In genomic region chr2:48471048-48471474, GRCh38 we compare ENCODE assay signal across 1 cellular context.
A peak's percentile ranks its signal among the peaks of the same experiment; 100 is the strongest.
TF ChIP-seq lines count a peak whose summit lies in the region.

No MANE protein-coding gene starts in this region.

TF ChIP-seq in K562, 482 proteins besides CTCF, POLR2A, EP300 and RAD21:
- TF ChIP-seq ZNF780A (CRISPR knock-in tag; IDR thresholded peaks at IDR 0.05) (no peak), TEAD1 (CRISPR knock-in tag; IDR thresholded peaks at IDR 0.05) (peak; percentile 99 to 100), TEAD4 (IDR thresholded peaks at IDR 0.05; ENCODE audit: low read length) (peak; percentile 95), TEAD4 (CRISPR knock-in tag; IDR thresholded peaks at IDR 0.05; ENCODE audit: borderline replicate concordance) (no peak), THRB (CRISPR knock-in tag; conservative IDR thresholded peaks at IDR 0.05) (no peak), ARID3A (IDR thresholded peaks at IDR 0.05; ENCODE audit: borderline replicate concordance, low read depth, low read length) (0 out of 2 replicates have a peak, but pooled peaks have one; percentile 38), HLTF (IDR thresholded peaks at IDR 0.05) (no peak), ZNF586 (CRISPR knock-in tag; conservative IDR thresholded peaks at IDR 0.05) (no peak), PML (IDR thresholded peaks at IDR 0.05; ENCODE audit: low read length) (no peak), SRSF1 (IDR thresholded peaks at IDR 0.05; ENCODE audit: low read depth, low read length) (no peak), RFX1 (IDR thresholded peaks at IDR 0.05) (no peak), PREB (CRISPR knock-in tag; IDR thresholded peaks at IDR 0.05) (no peak), ELF1 (tag; IDR thresholded peaks at IDR 0.05) (no peak), ZNF316 (IDR thresholded peaks at IDR 0.05) (no peak), ZNF140 (CRISPR knock-in tag; IDR thresholded peaks at IDR 0.05) (no peak), CXXC5 (CRISPR knock-in tag; IDR thresholded peaks at IDR 0.05) (no peak), HNRNPLL (IDR thresholded peaks at IDR 0.05; ENCODE audit: low read depth, low read length, poor library complexity, severe bottlenecking) (no peak), NUFIP1 (IDR thresholded peaks at IDR 0.05; ENCODE audit: partially characterized antibody) (no peak), ZNF695 (CRISPR knock-in tag; IDR thresholded peaks at IDR 0.05) (no peak), RNF219 (CRISPR knock-in tag; IDR thresholded peaks at IDR 0.05) (no peak), TFAM (CRISPR knock-in tag; conservative IDR thresholded peaks at IDR 0.05) (no peak), TAF1 (IDR thresholded peaks at IDR 0.05; ENCODE audit: control insufficient read depth, extremely low read depth, insufficient read depth, low read length, severe bottlenecking) (no peak), SIN3B (IDR thresholded peaks at IDR 0.05; ENCODE audit: low read depth) (no peak), ZNF512 (tag; IDR thresholded peaks at IDR 0.05) (no peak), NFIC (IDR thresholded peaks at IDR 0.05) (no peak), CBX2 (IDR thresholded peaks at IDR 0.05; ENCODE audit: insufficient read depth, low read length, poor library complexity, severe bottlenecking) (no peak), DACH1 (IDR thresholded peaks at IDR 0.05; ENCODE audit: partially characterized antibody) (no peak), ZBTB5 (IDR thresholded peaks at IDR 0.05) (no peak), ATF3 (IDR thresholded peaks at IDR 0.05) (no peak), ATF3 (CRISPR knock-in tag; conservative IDR thresholded peaks at IDR 0.05) (no peak), TCF7L2 (IDR thresholded peaks at IDR 0.05; ENCODE audit: low read depth, low read length) (no peak), KLF13 (tag; IDR thresholded peaks at IDR 0.05; ENCODE audit: borderline replicate concordance, low read depth) (no peak), RBM17 (IDR thresholded peaks at IDR 0.05; ENCODE audit: borderline replicate concordance, low read depth, low read length) (no peak), ZNF41 (CRISPR knock-in tag; conservative IDR thresholded peaks at IDR 0.05) (no peak), HDAC3 (IDR thresholded peaks at IDR 0.05; ENCODE audit: borderline replicate concordance, partially characterized antibody) (no peak), EHMT2 (IDR thresholded peaks at IDR 0.05) (no peak), MYC (IDR thresholded peaks at IDR 0.05; ENCODE audit: low read depth, low read length) (no peak), MYC (CRISPR knock-in tag; IDR thresholded peaks at IDR 0.05; ENCODE audit: borderline replicate concordance, low read depth) (no peak), MLLT1 (IDR thresholded peaks at IDR 0.05) (0 out of 4 replicates have a peak, but pooled peaks of 1 of the 2 experiments have one; percentile 58), MCM3 (IDR thresholded peaks at IDR 0.05) (no peak), TEAD2 (tag; IDR thresholded peaks at IDR 0.05) (peak; percentile 99), BCLAF1 (IDR thresholded peaks at IDR 0.05; ENCODE audit: borderline replicate concordance in 1 of 2, control insufficient read depth in 1 of 2, low read depth in 2 of 2, low read length in 1 of 2) (no peak)
